In genomic region chr1:15958111-15958510, GRCh38 we compare ENCODE assay signal across 19 cellular contexts. TPM values are rescaled to one million over a fixed set of nuclear protein-coding genes. Genes with fewer than 3 reads are reported as not detected.
DNase-seq lines count a peak whose midpoint lies in the region; TF ChIP-seq lines count a peak whose summit lies in the region.
"Had no signal": no experiment of that assay in that cellular context is flagged by ENCODE, and none has a peak within 500 bp of the region (broad histone marks: within the 10 kb centered on the region; RNA-seq: fewer than 3 reads in every experiment).

No MANE protein-coding gene starts in this region.

- DNase-seq in activated effector memory CD4-positive, alpha-beta T cell treated with anti-CD3 and anti-CD28 coated beads, Interleukin-2, amount 50 U/mL, for 16 hours, result peak; percentile 2
- DNase-seq in activated effector memory CD4-positive, alpha-beta T cell treated with Interleukin-2 at 50 U/mL for 16 hours, result no peak
- DNase-seq in activated T-helper 1 cell treated with anti-CD3 and anti-CD28 coated beads, Interleukin-12 subunit alpha, Interleukin-12 subunit beta, Interleukin-2, Interleukin-4 antibody, amounts not matched to agents 30 ng/mL and 10 ng/mL and 1 ng/mL, durations not matched to agents 14 hours and 24 hours and 36 hours (ENCODE audit: low spot score), result no peak
- DNase-seq in glutamatergic neuron, result no peak
- no peak for DNase-seq in NCI-H187 treated with DMSO at 0.1 percent for 48 hours (lab: John Stamatoyannopoulos, UW)
- no peak for DNase-seq in RKO (ENCODE audit: low spot score)
- DNase-seq in vagina (ENCODE audit: extremely low spot score in 2 of 2), result no peak
- DNase-seq: Caco-2; GDM1; heart left ventricle; NCI-H1092; NCI-H2227 treated with DMSO at 0.1 percent for 48 hours; NK-92 treated with Interleukin-12 subunit alpha and Interleukin-12 subunit beta, amount 100 ng/mL, for 24 hours; testis had no signal

- H3K4me1 Mint-ChIP-seq in activated T-helper 1 cell treated with anti-CD3 and anti-CD28 coated beads, Interleukin-12 subunit alpha, Interleukin-12 subunit beta, Interleukin-2, Interleukin-4 antibody, amounts not matched to agents 30 ng/mL and 10 ng/mL and 1 ng/mL, durations not matched to agents 14 hours and 24 hours and 36 hours (ENCODE audit: low read depth), result peaks cover 84% of the 10 kb centered on the region
- H3K4me1 Mint-ChIP-seq in glutamatergic neuron (ENCODE audit: low read depth, unreplicated experiment), result peaks cover 30% of the 10 kb centered on the region
- peaks cover 99% of the 10 kb centered on the region for H3K4me1 Mint-ChIP-seq in stimulated activated naive CD8-positive, alpha-beta T cell treated with anti-CD3 and anti-CD28 coated beads, Interleukin-15, Interleukin-2, amounts not matched to agents 100 ng/mL and 50 ng/mL, for 24 hours (ENCODE audit: low read depth)

- H3K4me3 Mint-ChIP-seq in activated T-helper 1 cell treated with anti-CD3 and anti-CD28 coated beads, Interleukin-12 subunit alpha, Interleukin-12 subunit beta, Interleukin-2, Interleukin-4 antibody, amounts not matched to agents 30 ng/mL and 10 ng/mL and 1 ng/mL, durations not matched to agents 14 hours and 24 hours and 36 hours, result no peak overlapping the region
- peak overlapping the region; percentile 32 for H3K4me3 Mint-ChIP-seq in glutamatergic neuron (ENCODE audit: unreplicated experiment)
- H3K4me3 Mint-ChIP-seq in stimulated activated naive CD8-positive, alpha-beta T cell treated with anti-CD3 and anti-CD28 coated beads, Interleukin-15, Interleukin-2, amounts not matched to agents 100 ng/mL and 50 ng/mL, for 24 hours, result no peak overlapping the region

- H3K27ac Mint-ChIP-seq in activated T-helper 1 cell treated with anti-CD3 and anti-CD28 coated beads, Interleukin-12 subunit alpha, Interleukin-12 subunit beta, Interleukin-2, Interleukin-4 antibody, amounts not matched to agents 30 ng/mL and 10 ng/mL and 1 ng/mL, durations not matched to agents 14 hours and 24 hours and 36 hours, result peak overlapping the region; percentile 84
- peak overlapping the region; percentile 19 for H3K27ac Mint-ChIP-seq in glutamatergic neuron (ENCODE audit: unreplicated experiment)
- H3K27ac Mint-ChIP-seq in stimulated activated naive CD8-positive, alpha-beta T cell treated with anti-CD3 and anti-CD28 coated beads, Interleukin-15, Interleukin-2, amounts not matched to agents 100 ng/mL and 50 ng/mL, for 24 hours, result peak overlapping the region; percentile 91

- H3K36me3 ChIP-seq in vagina, result no peaks in the 10 kb centered on the region
- H3K36me3 ChIP-seq: adrenal gland, prostate gland had no signal

- no peak overlapping the region for H3K4me3 ChIP-seq in vagina
- H3K4me3 ChIP-seq: adrenal gland, heart left ventricle, prostate gland, testis had no signal

- H3K9me3 ChIP-seq in vagina, result no peaks in the 10 kb centered on the region
- H3K9me3 ChIP-seq: adrenal gland, Caco-2, heart left ventricle, prostate gland, testis had no signal

- peaks cover 57% of the 10 kb centered on the region for H3K4me1 ChIP-seq in vagina
- H3K4me1 ChIP-seq: Caco-2, prostate gland had no signal

- peaks cover 42% of the 10 kb centered on the region for H3K36me3 Mint-ChIP-seq in activated T-helper 1 cell treated with anti-CD3 and anti-CD28 coated beads, Interleukin-12 subunit alpha, Interleukin-12 subunit beta, Interleukin-2, Interleukin-4 antibody, amounts not matched to agents 30 ng/mL and 10 ng/mL and 1 ng/mL, durations not matched to agents 14 hours and 24 hours and 36 hours (ENCODE audit: low read depth)
- H3K36me3 Mint-ChIP-seq in glutamatergic neuron (ENCODE audit: unreplicated experiment), result peaks cover 5% of the 10 kb centered on the region
- peaks cover 46% of the 10 kb centered on the region for H3K36me3 Mint-ChIP-seq in stimulated activated naive CD8-positive, alpha-beta T cell treated with anti-CD3 and anti-CD28 coated beads, Interleukin-15, Interleukin-2, amounts not matched to agents 100 ng/mL and 50 ng/mL, for 24 hours (ENCODE audit: low read depth)

- no peaks in the 10 kb centered on the region for H3K27me3 ChIP-seq in vagina
- H3K27me3 ChIP-seq: adrenal gland, heart left ventricle, testis had no signal

- no peaks in the 10 kb centered on the region for H3K9me3 Mint-ChIP-seq in activated T-helper 1 cell treated with anti-CD3 and anti-CD28 coated beads, Interleukin-12 subunit alpha, Interleukin-12 subunit beta, Interleukin-2, Interleukin-4 antibody, amounts not matched to agents 30 ng/mL and 10 ng/mL and 1 ng/mL, durations not matched to agents 14 hours and 24 hours and 36 hours
- H3K9me3 Mint-ChIP-seq in glutamatergic neuron (ENCODE audit: unreplicated experiment), result peaks cover 6% of the 10 kb centered on the region
- no peaks in the 10 kb centered on the region for H3K9me3 Mint-ChIP-seq in stimulated activated naive CD8-positive, alpha-beta T cell treated with anti-CD3 and anti-CD28 coated beads, Interleukin-15, Interleukin-2, amounts not matched to agents 100 ng/mL and 50 ng/mL, for 24 hours

- TF ChIP-seq CTCF in glutamatergic neuron (IDR thresholded peaks at IDR 0.05; ENCODE audit: partially characterized antibody, unreplicated experiment), result no peak
- TF ChIP-seq CTCF in vagina (IDR thresholded peaks at IDR 0.05), result no peak

- no peak for TF ChIP-seq POLR2A in vagina (IDR thresholded peaks at IDR 0.05)

- no peak overlapping the region for H3K27ac ChIP-seq in vagina
- H3K27ac ChIP-seq: prostate gland, testis had no signal

- intact Hi-C loops in activated T-helper 1 cell treated with anti-CD3 and anti-CD28 coated beads, Interleukin-12 subunit alpha, Interleukin-12 subunit beta, Interleukin-2, Interleukin-4 antibody, amounts not matched to agents 30 ng/mL and 10 ng/mL and 1 ng/mL, durations not matched to agents 14 hours and 24 hours and 36 hours (cut with micrococcal nuclease), result no loop called here
- intact Hi-C loops in vagina (cut with DNase I), result no loop called here

- no peaks in the 10 kb centered on the region for H3K27me3 Mint-ChIP-seq in activated T-helper 1 cell treated with anti-CD3 and anti-CD28 coated beads, Interleukin-12 subunit alpha, Interleukin-12 subunit beta, Interleukin-2, Interleukin-4 antibody, amounts not matched to agents 30 ng/mL and 10 ng/mL and 1 ng/mL, durations not matched to agents 14 hours and 24 hours and 36 hours (ENCODE audit: insufficient read depth)
- H3K27me3 Mint-ChIP-seq in glutamatergic neuron (ENCODE audit: unreplicated experiment), result peaks cover 5% of the 10 kb centered on the region
- H3K27me3 Mint-ChIP-seq in stimulated activated naive CD8-positive, alpha-beta T cell treated with anti-CD3 and anti-CD28 coated beads, Interleukin-15, Interleukin-2, amounts not matched to agents 100 ng/mL and 50 ng/mL, for 24 hours, result no peaks in the 10 kb centered on the region

RNA-seq across cellular contexts. Expression of gene ZBTB17, which starts 17.8 kb away (rescaled TPM):
- 62.6 and 68.8 TPM in 2 replicates for total RNA-seq in activated T-helper 1 cell treated with anti-CD3 and anti-CD28 coated beads, Interleukin-12 subunit alpha, Interleukin-12 subunit beta, Interleukin-2, Interleukin-4 antibody, amounts not matched to agents 30 ng/mL and 10 ng/mL and 1 ng/mL, durations not matched to agents 14 hours and 24 hours and 36 hours
- total RNA-seq in glutamatergic neuron (ENCODE audit: unreplicated experiment) (86.9 TPM), vagina (38.5 TPM)

RNA-seq across cellular contexts. Expression of gene SRARP, which starts 45.9 kb away (rescaled TPM):
- total RNA-seq in activated T-helper 1 cell treated with anti-CD3 and anti-CD28 coated beads, Interleukin-12 subunit alpha, Interleukin-12 subunit beta, Interleukin-2, Interleukin-4 antibody, amounts not matched to agents 30 ng/mL and 10 ng/mL and 1 ng/mL, durations not matched to agents 14 hours and 24 hours and 36 hours, result not detected in 2 replicates
- total RNA-seq in glutamatergic neuron (ENCODE audit: unreplicated experiment), result not detected
- total RNA-seq in vagina, result not detected
- total RNA-seq: adrenal gland, esophagus mucosa, kidney epithelial cell had no signal

RNA-seq across cellular contexts. Expression of gene HSPB7, which starts 59.7 kb away (rescaled TPM):
- total RNA-seq in activated T-helper 1 cell treated with anti-CD3 and anti-CD28 coated beads, Interleukin-12 subunit alpha, Interleukin-12 subunit beta, Interleukin-2, Interleukin-4 antibody, amounts not matched to agents 30 ng/mL and 10 ng/mL and 1 ng/mL, durations not matched to agents 14 hours and 24 hours and 36 hours, result not detected in 2 replicates
- total RNA-seq in glutamatergic neuron (ENCODE audit: unreplicated experiment) (not detected), vagina (19.4 TPM)
- total RNA-seq: Caco-2, kidney epithelial cell had no signal

Comparison
In these comparisons a context has a peak if more than half of its experiments do, and no peak if none do; other contexts are left out.
1. H3K27ac Mint-ChIP-seq: peak in every context shown above with its lines; median percentile 91 in stimulated activated naive CD8-positive, alpha-beta T cell treated with anti-CD3 and anti-CD28 coated beads, Interleukin-15, Interleukin-2, amounts not matched to agents 100 ng/mL and 50 ng/mL, for 24 hours; 84 in activated T-helper 1 cell treated with anti-CD3 and anti-CD28 coated beads, Interleukin-12 subunit alpha, Interleukin-12 subunit beta, Interleukin-2, Interleukin-4 antibody, amounts not matched to agents 30 ng/mL and 10 ng/mL and 1 ng/mL, durations not matched to agents 14 hours and 24 hours and 36 hours; 19 in glutamatergic neuron.
2. RNA of gene HSPB7, which starts 59.7 kb away (total RNA-seq): 19.4 TPM in vagina (single experiment); not detected in glutamatergic neuron (single experiment) and not detected in activated T-helper 1 cell treated with anti-CD3 and anti-CD28 coated beads, Interleukin-12 subunit alpha, Interleukin-12 subunit beta, Interleukin-2, Interleukin-4 antibody, amounts not matched to agents 30 ng/mL and 10 ng/mL and 1 ng/mL, durations not matched to agents 14 hours and 24 hours and 36 hours; every median in the first group is over 10 times any median in the second.